ENCODE assay signal across 8 cellular contexts in genomic region chr16:67028555-67029248, GRCh38. TPM values are rescaled to one million over a fixed set of nuclear protein-coding genes. Genes with fewer than 3 reads are reported as not detected.
A peak's percentile ranks its signal among the peaks of the same experiment; 100 is the strongest.
DNase-seq lines count a peak whose midpoint lies in the region; ATAC-seq and TF ChIP-seq lines count a peak whose summit lies in the region.

Gene CBFB, plus strand, starts transcription at chr16:67029149. Its CDS starts 259 bp downstream, at chr16:67029408.

- H3K9me2 ChIP-seq in PC-9 (ENCODE audit: insufficient read depth): no peaks in the 10 kb centered on the region

- peaks cover 6% of the 10 kb centered on the region for H3K36me3 ChIP-seq in IMR-90 (ENCODE audit: control insufficient read depth, insufficient read depth, low read length)
- H3K36me3 ChIP-seq in PC-9 (ENCODE audit: low read depth): 0 out of 2 replicates have a peak, but pooled peaks cover 9% of the 10 kb centered on the region
- H3K36me3 ChIP-seq in mucosa of stomach (ENCODE audit: control insufficient read depth, insufficient read depth, low read length): no peaks in the 10 kb centered on the region

- H3K9ac ChIP-seq in IMR-90 (ENCODE audit: low read depth, low read length): peak within 1 kb of the TSS; percentile 99
- peak within 1 kb of the TSS; percentile 97 for H3K9ac ChIP-seq in mucosa of stomach (ENCODE audit: low read length)

- peak within 1 kb of the TSS; percentile 78 for H2AK9ac ChIP-seq in IMR-90 (replicated peaks; ENCODE audit: low read depth, low read length, poor library complexity)

- H3K4me1 ChIP-seq in IMR-90 (ENCODE audit: control insufficient read depth, insufficient read depth, low read length) (peaks cover 5% of the 10 kb centered on the region), PC-9 (replicated peaks; ENCODE audit: insufficient read depth) (peaks cover 18% of the 10 kb centered on the region), mucosa of stomach (ENCODE audit: control insufficient read depth, insufficient read depth, low read length) (peaks cover 25% of the 10 kb centered on the region)

- peak within 1 kb of the TSS; percentile 96 for H2BK5ac ChIP-seq in IMR-90 (ENCODE audit: low read depth, low read length, poor library complexity, severe bottlenecking)

- peaks cover 6% of the 10 kb centered on the region; the same call in 1 of the 2 replicates for H3K9me1 ChIP-seq in IMR-90 (ENCODE audit: insufficient read depth, low read length)

- peak within 1 kb of the TSS; percentile 99 for H3K14ac ChIP-seq in IMR-90 (replicated peaks; ENCODE audit: low read depth, low read length)

- DNase-seq in DMS 273 treated with DMSO at 0.1 percent for 48 hours (lab: John Stamatoyannopoulos, UW) (peak; percentile 82), IMR-90 (peak; percentile 89), PC-9 (peak; percentile 72 to 92), erythroblast (lab: John Stamatoyannopoulos, UW) (peak; percentile 86 to 91)
- peak; percentile 94 for DNase-seq in activated T-cell treated with anti-CD3 and anti-CD28 coated beads, Interleukin-2, amount 50 U/mL, for 1 hour
- peak; percentile 93 for DNase-seq in stimulated activated CD8-positive, alpha-beta memory T cell treated with anti-CD3 and anti-CD28 coated beads, Interleukin-4, amount 100 ng/mL, for 48 hours

- H2BK15ac ChIP-seq in IMR-90 (ENCODE audit: low read depth, low read length): peak within 1 kb of the TSS; percentile 17; the same call in 1 of the 3 replicates

- H4K8ac ChIP-seq in IMR-90 (ENCODE audit: low read depth in 2 of 2, low read length in 2 of 2): peak within 1 kb of the TSS; percentile 96 to 99

- H3K4ac ChIP-seq in IMR-90 (ENCODE audit: low read depth, low read length): peak within 1 kb of the TSS; percentile 98

- H3K23ac ChIP-seq in IMR-90 (ENCODE audit: low read depth, low read length): peak within 1 kb of the TSS; percentile 88

- H3K18ac ChIP-seq in IMR-90 (ENCODE audit: low read depth, low read length): peak within 1 kb of the TSS; percentile 92

- no peaks in the 10 kb centered on the region for H3K9me3 ChIP-seq in IMR-90 (ENCODE audit: control insufficient read depth, insufficient read depth, low read length)
- no peaks in the 10 kb centered on the region for H3K9me3 ChIP-seq in PC-9 (ENCODE audit: insufficient read depth, low read depth)
- no peaks in the 10 kb centered on the region for H3K9me3 ChIP-seq in mucosa of stomach (ENCODE audit: control insufficient read depth, low read length)

- H4K5ac ChIP-seq in IMR-90 (ENCODE audit: low read depth, low read length): peak within 1 kb of the TSS; percentile 99

- H3K4me3 ChIP-seq in IMR-90 (ENCODE audit: insufficient read depth, low read depth, low read length) (peak within 1 kb of the TSS; percentile 85), PC-9 (peak within 1 kb of the TSS; percentile 67), mucosa of stomach (ENCODE audit: low read length) (peak within 1 kb of the TSS; percentile 96)

- intact Hi-C loops in IMR-90 (cut with micrococcal nuclease) (no loop called here), PC-9 (cut with micrococcal nuclease; ENCODE audit: unreplicated experiment) (no loop called here)

- in situ Hi-C loops in IMR-90 (cut with MboI; ENCODE audit: low sequenced_read_pairs): no loop called here

- CTCF ChIA-PET in IMR-90 (lab: Yijun Ruan, JAX): interaction anchor here (0.6 to 1.4 kb wide), 4 partner anchors 11 to 127 kb away, joined by 3 to 5 read pairs (median 3); no protein-coding TSS in a partner anchor
- CTCF ChIA-PET in PC-9 (lab: Charles Lee): interaction anchor here (1.4 kb wide), 1 partner anchor 11 kb away, joined by 7 read pairs; no protein-coding TSS in a partner anchor

- H4K20me1 ChIP-seq in IMR-90 (ENCODE audit: insufficient read depth, low read length) (peaks cover 27% of the 10 kb centered on the region), PC-9 (ENCODE audit: insufficient read depth) (0 out of 2 replicates have a peak, but pooled peaks cover 8% of the 10 kb centered on the region)

- H3K27me3 ChIP-seq in IMR-90 (ENCODE audit: control insufficient read depth, insufficient read depth, low read length): no peaks in the 10 kb centered on the region
- H3K27me3 ChIP-seq in PC-9 (ENCODE audit: insufficient read depth, low read depth): no peaks in the 10 kb centered on the region
- no peaks in the 10 kb centered on the region for H3K27me3 ChIP-seq in mucosa of stomach (ENCODE audit: control insufficient read depth, insufficient read depth, low read length)

- peak within 1 kb of the TSS; percentile 99 for H3K27ac ChIP-seq in IMR-90 (ENCODE audit: insufficient read depth, low read length)
- peak within 1 kb of the TSS; percentile 56 for H3K27ac ChIP-seq in PC-9

- H3K56ac ChIP-seq in IMR-90 (ENCODE audit: extremely low read depth, insufficient read depth, low read length): peak within 1 kb of the TSS; percentile 93

- no peak for TF ChIP-seq RAD21 in IMR-90 (IDR thresholded peaks at IDR 0.05; ENCODE audit: low read length)

- peak; percentile 82 for TF ChIP-seq POLR2A in IMR-90 (IDR thresholded peaks at IDR 0.05; ENCODE audit: low read depth, low read length)
- TF ChIP-seq POLR2A in erythroblast (IDR thresholded peaks at IDR 0.05; ENCODE audit: low read length): peak; percentile 74

- ATAC-seq in GM21515 (IDR thresholded peaks at IDR 0.05; ENCODE audit: unreplicated experiment) (peak; percentile 78), IMR-90 (ENCODE audit: low read depth) (peak; percentile 94)

- H2AFZ ChIP-seq in IMR-90 (replicated peaks; ENCODE audit: low read length, poor library complexity) (peak within 1 kb of the TSS; percentile 96), PC-9 (peak within 1 kb of the TSS; percentile 96)

- POLR2A ChIA-PET in IMR-90 (lab: Charles Lee; ENCODE audit: unreplicated experiment): interaction anchor here (0.6 to 1.0 kb wide), 2 partner anchors 9 to 127 kb away, joined by 4 read pairs; no protein-coding TSS in a partner anchor
- POLR2A ChIA-PET in PC-9 (lab: Charles Lee; ENCODE audit: unreplicated experiment): interaction anchor here (0.6 kb wide), 2 partner anchors 184 to 337 kb away, joined by 3 to 14 read pairs; no protein-coding TSS in a partner anchor

- peak within 1 kb of the TSS; percentile 94 for H3K4me2 ChIP-seq in IMR-90 (ENCODE audit: low read depth, low read length)
- peak within 1 kb of the TSS; percentile 98 for H3K4me2 ChIP-seq in PC-9

- 3% methylated on average over 29 of the region's 73 CpGs; no CpG with 5 or more reads in 1 of the 2 experiments for WGBS in IMR-90 (ENCODE audit: extremely low coverage in 2 of 2, insufficient read length in 1 of 2), 2 experiments

- peak within 1 kb of the TSS; percentile 50 for H2AK5ac ChIP-seq in IMR-90 (ENCODE audit: low read depth, low read length)

- dilution Hi-C loops in IMR-90 (cut with HindIII; ENCODE audit: low sequenced_read_pairs, unreplicated experiment): no loop called here

- H3K79me1 ChIP-seq in IMR-90 (ENCODE audit: low read depth in 1 of 2, low read length in 2 of 2): peaks cover 5 to 21% of the 10 kb centered on the region in 2 experiments; a peak in 3 of 4 replicates

- H2BK20ac ChIP-seq in IMR-90 (ENCODE audit: low read depth, low read length): peak within 1 kb of the TSS; percentile 35; the same call in 1 of the 2 replicates

- TF ChIP-seq CTCF in IMR-90 (conservative IDR thresholded peaks at IDR 0.05; ENCODE audit: low read depth, low read length) (0 out of 2 replicates have a peak, but pooled peaks have one; percentile 1), PC-9 (conservative IDR thresholded peaks at IDR 0.05) (peak; percentile 30; the same call in 1 of the 2 replicates)

- H2BK120ac ChIP-seq in IMR-90 (ENCODE audit: low read depth, low read length): peak within 1 kb of the TSS; percentile 81

- BruUV-seq in IMR-90 (replicated peaks; lab: Mats Ljungman, UMichigan): no TSS peak
- TSS peak; percentile 95 for BruUV-seq in PC-9 (replicated peaks; lab: Mats Ljungman, UMichigan)

- H3F3A ChIP-seq in PC-9 (ENCODE audit: insufficient read depth, low read depth): peaks cover 4% of the 10 kb centered on the region; the same call in 1 of the 2 replicates

- H3K79me2 ChIP-seq in PC-9 (ENCODE audit: low read depth): peaks cover 45% of the 10 kb centered on the region

- H4K91ac ChIP-seq in IMR-90 (ENCODE audit: insufficient read depth, low read depth, low read length): peak within 1 kb of the TSS; percentile 92

TF ChIP-seq in IMR-90, 13 proteins besides CTCF, POLR2A, EP300 and RAD21:
- peak; percentile 8; the same call in 1 of the 2 replicates for TF ChIP-seq MXI1 (IDR thresholded peaks at IDR 0.05; ENCODE audit: borderline replicate concordance, low read depth, low read length)
- no peak for TF ChIP-seq RCOR1 (IDR thresholded peaks at IDR 0.05; ENCODE audit: insufficient replicate concordance, low read length)

RNA-seq across cellular contexts. Expression of gene CBFB, which starts in this region (rescaled TPM):
- 48.0 and 110 TPM in 2 replicates for total RNA-seq in IMR-90 (2012; rRNA removed)
- 39.8 and 44.2 TPM in 2 replicates for polyA plus RNA-seq in IMR-90 (2012; rRNA removed)
- polyA plus RNA-seq in IMR-90 (2012; cell fraction: cytosol; rRNA removed): 21.2 and 26.2 TPM in 2 replicates
- polyA plus RNA-seq in IMR-90 (2012; cell fraction: nucleus; rRNA removed; ENCODE audit: low replicate concordance): 21.3 and 21.6 TPM in 2 replicates
- 58.7 and 63.3 TPM in 2 replicates for total RNA-seq in PC-9 (2021)

Comparison
In these comparisons a context has a peak if more than half of its experiments do, and no peak if none do; other contexts are left out.
1. Peak in every context shown above with its lines: DNase-seq, ATAC-seq, H3K4me3 ChIP-seq and H3K27ac ChIP-seq.